In genomic region chr5:95734916-95735315, GRCh38 we compare ENCODE assay signal across 10 cellular contexts. TPM values are rescaled to one million over a fixed set of nuclear protein-coding genes. Genes with fewer than 3 reads are reported as not detected.
A peak's percentile ranks its signal among the peaks of the same experiment; 100 is the strongest.
DNase-seq lines count a peak whose midpoint lies in the region; ATAC-seq and TF ChIP-seq lines count a peak whose summit lies in the region.
"Had no signal": no experiment of that assay in that cellular context is flagged by ENCODE, and none has a peak within 500 bp of the region (broad histone marks: within the 10 kb centered on the region; RNA-seq: fewer than 3 reads in every experiment).

No MANE protein-coding gene starts in this region.

- H3K79me2 ChIP-seq in GM23338 (replicated peaks; ENCODE audit: insufficient read depth), result no peaks in the 10 kb centered on the region

- H3K4me2 ChIP-seq in GM23338, result no peak overlapping the region

- peak overlapping the region in 1 of 2 donors; percentile 16 for H3K4me3 ChIP-seq in muscle layer of colon (ENCODE audit: low read depth in 1 of 2, low read length in 2 of 2)
- H3K4me3 ChIP-seq in thoracic aorta, result peak overlapping the region; percentile 53
- no peak overlapping the region for H3K4me3 ChIP-seq in GM23338

- peak overlapping the region; percentile 96 for H3K27ac ChIP-seq in VCaP
- H3K27ac ChIP-seq in muscle layer of colon (ENCODE audit: low read depth, low read length), result peak overlapping the region; percentile 59
- H3K27ac ChIP-seq in thoracic aorta, result peak overlapping the region; percentile 13 to 24
- no peak overlapping the region for H3K27ac ChIP-seq in GM23338 (ENCODE audit: low read depth)

- ATAC-seq in thoracic aorta (ENCODE audit: insufficient number of reproducible peaks, low FRiP score, low read depth), result no peak
- ATAC-seq in GM23338, result no peak
- ATAC-seq in HG03095 (IDR thresholded peaks at IDR 0.05; ENCODE audit: unreplicated experiment), result no peak

- peak overlapping the region; percentile 44 for H3K9ac ChIP-seq in muscle layer of colon (ENCODE audit: low read length)

- DNase-seq in fibroblast of peridontal ligament (ENCODE audit: extremely low read depth) (peak; percentile 82), thoracic aorta (ENCODE audit: low spot score) (no peak), GM23338 (ENCODE audit: low spot score) (no peak), DMS53 (lab: John Stamatoyannopoulos, UW) (no peak), NCI-H2081 treated with DMSO at 0.1 percent for 48 hours (lab: John Stamatoyannopoulos, UW) (no peak)
- DNase-seq: activated CD4-positive, alpha-beta T cell treated with anti-CD3 and anti-CD28 coated beads for 4 hours; stimulated activated CD4-positive, alpha-beta T cell treated with anti-CD3 and anti-CD28 coated beads, Interleukin-2, amount 100 ng/mL, for 24 hours had no signal

- H3K4me3 Mint-ChIP-seq in GM23338, result no peak overlapping the region

- no peak overlapping the region for H2AFZ ChIP-seq in GM23338

- H3K27ac Mint-ChIP-seq in GM23338, result no peak overlapping the region

- no peaks in the 10 kb centered on the region for H3K9me2 ChIP-seq in GM23338 (ENCODE audit: insufficient read depth)

- no peaks in the 10 kb centered on the region for H3F3A ChIP-seq in GM23338 (replicated peaks; ENCODE audit: low read depth)

- H3K4me1 Mint-ChIP-seq in GM23338, result peaks cover 12% of the 10 kb centered on the region

- no peaks in the 10 kb centered on the region; the same call in 1 of the 2 replicates for H4K20me1 ChIP-seq in GM23338 (replicated peaks; ENCODE audit: insufficient read depth)

- H3K9me3 ChIP-seq in muscle layer of colon (ENCODE audit: low read length) (no peaks in the 10 kb centered on the region), thoracic aorta (no peaks in the 10 kb centered on the region)

- H3K9me3 Mint-ChIP-seq in GM23338, result no peaks in the 10 kb centered on the region

- no peaks in the 10 kb centered on the region; the same call in 2 of the 3 replicates for H3K36me3 Mint-ChIP-seq in GM23338 (ENCODE audit: low read depth)

- H3K27me3 ChIP-seq in muscle layer of colon (ENCODE audit: control insufficient read depth in 1 of 2, insufficient read depth in 2 of 2, low read length in 2 of 2), result no peaks in the 10 kb centered on the region
- no peaks in the 10 kb centered on the region for H3K27me3 ChIP-seq in thoracic aorta (replicated peaks; ENCODE audit: insufficient read depth)
- H3K27me3 ChIP-seq in GM23338 (ENCODE audit: insufficient read depth), result peaks cover 48% of the 10 kb centered on the region

- peaks cover 9% of the 10 kb centered on the region for H3K36me3 ChIP-seq in muscle layer of colon (ENCODE audit: insufficient read depth, low read length)
- H3K36me3 ChIP-seq in thoracic aorta, result no peaks in the 10 kb centered on the region
- no peaks in the 10 kb centered on the region for H3K36me3 ChIP-seq in GM23338 (ENCODE audit: insufficient read depth)

- no peak for TF ChIP-seq CTCF in VCaP (conservative IDR thresholded peaks at IDR 0.05)
- no peak for TF ChIP-seq CTCF in thoracic aorta (IDR thresholded peaks at IDR 0.05)
- TF ChIP-seq CTCF in GM23338 (conservative IDR thresholded peaks at IDR 0.05; ENCODE audit: low read depth in 2 of 2), result no peak

- H3K27me3 Mint-ChIP-seq in GM23338 (ENCODE audit: insufficient read depth, low read depth, poor library complexity), result peaks cover 10% of the 10 kb centered on the region

- H3K4me1 ChIP-seq in muscle layer of colon (ENCODE audit: insufficient read depth, low read length), result peaks cover 35% of the 10 kb centered on the region
- H3K4me1 ChIP-seq in thoracic aorta (ENCODE audit: control insufficient read depth in 1 of 2, low read depth in 2 of 2), result peaks cover 23 to 40% of the 10 kb centered on the region in 2 donors
- peaks cover 4% of the 10 kb centered on the region for H3K4me1 ChIP-seq in GM23338 (ENCODE audit: insufficient read depth)

TF ChIP-seq in GM23338, 12 proteins besides CTCF, POLR2A, EP300 and RAD21 (continues in another document):
- TF ChIP-seq EZH2phosphoT487 (IDR thresholded peaks at IDR 0.05; ENCODE audit: unreplicated experiment) (no peak), ZNF462 (CRISPR knock-in tag; IDR thresholded peaks at IDR 0.05) (no peak), CREB1 (CRISPR knock-in tag; IDR thresholded peaks at IDR 0.05; ENCODE audit: low read depth) (no peak), ZNF331 (CRISPR knock-in tag; IDR thresholded peaks at IDR 0.05; ENCODE audit: low read depth) (no peak), EZH2 (IDR thresholded peaks at IDR 0.05; ENCODE audit: low read depth, unreplicated experiment) (no peak), ZNF114 (CRISPR knock-in tag; IDR thresholded peaks at IDR 0.05) (no peak), POLR2AphosphoS5 (IDR thresholded peaks at IDR 0.05; ENCODE audit: low read depth) (no peak), STAT1 (IDR thresholded peaks at IDR 0.05; ENCODE audit: unreplicated experiment) (no peak), JUNB (IDR thresholded peaks at IDR 0.05; ENCODE audit: unreplicated experiment) (no peak)

RNA-seq across cellular contexts. Expression of gene RHOBTB3, which starts 3.8 kb away (rescaled TPM):
- 10 to 100 TPM; 34.1 to 71.2 TPM for total RNA-seq in thoracic aorta
- total RNA-seq in GM23338 (2014; rRNA removed; shearing (Covaris generic)), result 8.8 and 10.0 TPM in 2 replicates
- polyA plus RNA-seq in GM23338 (2016; fragmentation: Nextera tagmentation; extraction: Ambion mirVana), result 13.4 and 15.7 TPM in 2 replicates

RNA-seq across cellular contexts. Expression of gene SPATA9, which starts 52.1 kb away (rescaled TPM):
- under 1 TPM in 1 of 2 donors, not detected in 1; 0.35 TPM for total RNA-seq in thoracic aorta
- total RNA-seq in GM23338 (2014; rRNA removed; shearing (Covaris generic)), result not detected in 2 replicates
- not detected in 2 replicates for polyA plus RNA-seq in GM23338 (2016; fragmentation: Nextera tagmentation; extraction: Ambion mirVana)
